ENCODE assay signal across 32 cellular contexts in the genomic region with DNA sequence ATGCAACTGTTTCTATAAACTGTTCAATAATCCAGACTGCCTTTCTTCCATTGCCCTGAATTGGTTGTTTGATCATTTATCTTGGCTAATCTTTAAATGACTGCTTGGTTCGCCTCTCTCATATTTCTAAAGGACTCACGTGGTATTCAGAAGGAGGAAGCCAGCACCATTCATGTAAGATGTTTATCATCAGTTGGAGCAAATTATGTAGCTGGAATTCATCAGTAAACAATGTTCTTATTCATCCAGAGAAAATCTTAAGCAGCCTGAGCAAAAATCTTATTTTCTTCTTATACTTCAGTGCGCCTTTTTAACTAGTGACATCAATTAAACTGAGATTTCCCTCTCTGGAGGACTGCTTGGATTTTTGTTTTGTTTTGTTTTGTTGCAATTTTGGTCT.
A peak's percentile ranks its signal among the peaks of the same experiment; 100 is the strongest.
DNase-seq lines count a peak whose midpoint lies in the region; ATAC-seq, FAIRE-seq and TF ChIP-seq lines count a peak whose summit lies in the region.
"Had no signal": no experiment of that assay in that cellular context is flagged by ENCODE, and none has a peak within 500 bp of the region (broad histone marks: within the 10 kb centered on the region; RNA-seq: fewer than 3 reads in every experiment).

No MANE protein-coding gene starts in this region.

- H3K36me3 ChIP-seq in CD8-positive, alpha-beta T cell (ENCODE audit: insufficient read depth, low read length), result no peaks in the 10 kb centered on the region
- H3K36me3 ChIP-seq: SJSA1 had no signal

- no peak for ATAC-seq in GM18868 (IDR thresholded peaks at IDR 0.05; ENCODE audit: unreplicated experiment)
- ATAC-seq in CD8-positive, alpha-beta T cell, result no peak
- ATAC-seq: GM23338, K562, T-cell had no signal

- H3K4me1 ChIP-seq in CD8-positive, alpha-beta T cell (ENCODE audit: insufficient read depth, low read length), result no peaks in the 10 kb centered on the region
- H3K4me1 ChIP-seq: SJSA1 had no signal

- TF ChIP-seq CTCF in CD8-positive, alpha-beta T cell (IDR thresholded peaks at IDR 0.05), result no peak

- no peaks in the 10 kb centered on the region for H3K27me3 ChIP-seq in CD8-positive, alpha-beta T cell (ENCODE audit: insufficient read depth, low read length)
- H3K27me3 ChIP-seq: SJSA1 had no signal

- FAIRE-seq in endometrium (lab: Jason Lieb, UNC), result peak; percentile 83
- FAIRE-seq: D721Med, G401.6, GM12892, HTR-8/SVneo, K562 had no signal

- intact Hi-C loops in CD8-positive, alpha-beta T cell (cut with DNase I, micrococcal nuclease), result no loop called here

- POLR2A ChIA-PET in CD8-positive, alpha-beta T cell (lab: Charles Lee), result no interaction called here

- H3K36me3 Mint-ChIP-seq in CD8-positive, alpha-beta T cell, result no peaks in the 10 kb centered on the region
- H3K36me3 Mint-ChIP-seq: CD14-positive monocyte, T-cell had no signal

- no peak overlapping the region for H3K27ac ChIP-seq in CD8-positive, alpha-beta T cell (ENCODE audit: low read depth, low read length)
- H3K27ac ChIP-seq: PC-9, SJSA1 had no signal

- no peak overlapping the region for H3K4me3 ChIP-seq in CD8-positive, alpha-beta T cell (ENCODE audit: low read depth, low read length)
- H3K4me3 ChIP-seq: GM23338, K562, PC-9, SJSA1 had no signal

- H3K27me3 Mint-ChIP-seq in CD8-positive, alpha-beta T cell (ENCODE audit: low read depth), result no peaks in the 10 kb centered on the region
- H3K27me3 Mint-ChIP-seq: T-cell had no signal

- no peaks in the 10 kb centered on the region for H3K4me1 Mint-ChIP-seq in CD8-positive, alpha-beta T cell (ENCODE audit: low read depth)
- H3K4me1 Mint-ChIP-seq: CD14-positive monocyte, GM23338, T-cell had no signal

- H3K27ac Mint-ChIP-seq in CD8-positive, alpha-beta T cell, result no peak overlapping the region
- H3K27ac Mint-ChIP-seq: CD14-positive monocyte, GM23338, H9, T-cell had no signal

- H3K9me3 Mint-ChIP-seq in CD8-positive, alpha-beta T cell, result peaks cover 13% of the 10 kb centered on the region

- H3K4me3 Mint-ChIP-seq in CD8-positive, alpha-beta T cell, result no peak overlapping the region
- H3K4me3 Mint-ChIP-seq: CD14-positive monocyte, GM23338, H9, T-cell had no signal

- DNase-seq in AG08396 (ENCODE audit: low spot score) (peak; percentile 17), EH (ENCODE audit: low read depth) (peak; percentile 29), OCI-M1 (lab: John Stamatoyannopoulos, UW) (peak; percentile 25), UCSD-AML1 (lab: John Stamatoyannopoulos, UW; ENCODE audit: unreplicated experiment) (no peak), T-helper 9 cell (no peak)
- DNase-seq in CD8-positive, alpha-beta T cell, result no peak
- DNase-seq: 8988T, ACHN, AML-193, H9, Kasumi-1, MV-4-11, NCI-H1105, NCI-H1436 treated with DMSO at 0.1 percent for 48 hours, NCI-H1930, NCI-H446, NCI-H524 treated with DMSO at 0.1 percent for 48 hours, NCI-H774, PC-9, Right ventricle myocardium superior, RPMI8226, T-cell had no signal

- no peaks in the 10 kb centered on the region for H3K9me3 ChIP-seq in CD8-positive, alpha-beta T cell (ENCODE audit: low read length)
- H3K9me3 ChIP-seq: SJSA1 had no signal

- CTCF ChIA-PET in CD8-positive, alpha-beta T cell (lab: Charles Lee), result no interaction called here

Comparison
In these comparisons a context has a peak if more than half of its experiments do, and no peak if none do; other contexts are left out.
1. DNase-seq: peak in AG08396 (single experiment), EH (single experiment) and OCI-M1 (single experiment); none in UCSD-AML1 (single experiment), T-helper 9 cell (single experiment) and CD8-positive, alpha-beta T cell (0 of 7).